In genomic region chr3:16366581-16366980, GRCh38 we compare ENCODE assay signal across 23 cellular contexts.
DNase-seq lines count a peak whose midpoint lies in the region; ATAC-seq lines count a peak whose summit lies in the region.
"Had no signal": no experiment of that assay in that cellular context is flagged by ENCODE, and none has a peak within 500 bp of the region (broad histone marks: within the 10 kb centered on the region; RNA-seq: fewer than 3 reads in every experiment).

No MANE protein-coding gene starts in this region.

- no peak overlapping the region for H3K4me3 Mint-ChIP-seq in stimulated activated naive CD8-positive, alpha-beta T cell treated with anti-CD3 and anti-CD28 coated beads, Interleukin-15, amount 100 ng/mL, for 72 hours
- no peak overlapping the region for H3K4me3 Mint-ChIP-seq in T-helper 17 cell
- H3K4me3 Mint-ChIP-seq: activated CD8-positive, alpha-beta T cell treated with anti-CD3 and anti-CD28 coated beads, Interleukin-2, amount 10 ng/mL, durations not matched to agents 7 days and 5 days; activated T-cell treated with anti-CD3 and anti-CD28 coated beads, Interleukin-2, amount 50 U/mL, for 4 hours; CD8-positive, alpha-beta memory T cell; mesothelial cell of epicardium; T-cell had no signal

- H3K4me1 Mint-ChIP-seq in stimulated activated naive CD8-positive, alpha-beta T cell treated with anti-CD3 and anti-CD28 coated beads, Interleukin-15, amount 100 ng/mL, for 72 hours, result peaks cover 68% of the 10 kb centered on the region
- peaks cover 16% of the 10 kb centered on the region for H3K4me1 Mint-ChIP-seq in T-helper 17 cell

- H3K9me3 Mint-ChIP-seq in stimulated activated naive CD8-positive, alpha-beta T cell treated with anti-CD3 and anti-CD28 coated beads, Interleukin-15, amount 100 ng/mL, for 72 hours, result no peaks in the 10 kb centered on the region
- H3K9me3 Mint-ChIP-seq: activated T-cell treated with anti-CD3 and anti-CD28 coated beads, Interleukin-2, amount 50 U/mL, for 4 hours; CD8-positive, alpha-beta memory T cell; mesothelial cell of epicardium; T-cell had no signal

- H3K36me3 Mint-ChIP-seq in T-helper 17 cell (ENCODE audit: low read depth), result peaks cover 2% of the 10 kb centered on the region
- H3K36me3 Mint-ChIP-seq: mesothelial cell of epicardium had no signal

- H3K27me3 Mint-ChIP-seq in stimulated activated naive CD8-positive, alpha-beta T cell treated with anti-CD3 and anti-CD28 coated beads, Interleukin-15, amount 100 ng/mL, for 72 hours, result no peaks in the 10 kb centered on the region
- no peaks in the 10 kb centered on the region for H3K27me3 Mint-ChIP-seq in T-helper 17 cell
- H3K27me3 Mint-ChIP-seq: CD8-positive, alpha-beta memory T cell; T-cell had no signal

- no peaks in the 10 kb centered on the region for H3K9me3 ChIP-seq in T-helper 17 cell (ENCODE audit: control insufficient read depth, low read length, poor library complexity, severe bottlenecking)
- H3K9me3 ChIP-seq: breast epithelium, neutrophil, testis had no signal

- DNase-seq in stimulated activated naive CD8-positive, alpha-beta T cell treated with anti-CD3 and anti-CD28 coated beads, Interleukin-15, amount 100 ng/mL, for 72 hours, result no peak
- no peak for DNase-seq in stimulated activated naive CD8-positive, alpha-beta T cell treated with anti-CD3 and anti-CD28 coated beads, Interleukin-15, Interleukin-2, amounts not matched to agents 100 U/mL and 50 U/mL, for 24 hours
- DNase-seq in T-helper 17 cell, result no peak
- peak; percentile 54 for DNase-seq in iPS-NIHi7 (ENCODE audit: extremely low spot score)
- no peak for DNase-seq in cerebellum (ENCODE audit: low spot score)
- DNase-seq in activated CD4-positive, alpha-beta T cell treated with anti-CD3 and anti-CD28 coated beads for 1 hour, result no peak
- DNase-seq in NAMALWA (ENCODE audit: low spot score), result no peak
- DNase-seq: activated CD8-positive, alpha-beta T cell treated with anti-CD3 and anti-CD28 coated beads, Interleukin-2, amount 10 ng/mL, durations not matched to agents 7 days and 5 days; activated T-cell treated with anti-CD3 and anti-CD28 coated beads, Interleukin-2, amount 50 U/mL, for 4 hours; CD8-positive, alpha-beta memory T cell; dermis blood vessel endothelial cell; foreskin melanocyte; NCI-H1417 treated with DMSO at 0.1 percent for 48 hours; NCI-H526; OCI-M1; retina; SHP77 treated with DMSO at 0.1 percent for 48 hours; T-cell; testis had no signal

- H3K27ac Mint-ChIP-seq in stimulated activated naive CD8-positive, alpha-beta T cell treated with anti-CD3 and anti-CD28 coated beads, Interleukin-15, amount 100 ng/mL, for 72 hours, result peak overlapping the region; percentile 3 to 84
- H3K27ac Mint-ChIP-seq in T-helper 17 cell, result peak overlapping the region; percentile 91
- H3K27ac Mint-ChIP-seq: mesothelial cell of epicardium had no signal

- no peak for ATAC-seq in stimulated activated naive CD8-positive, alpha-beta T cell treated with anti-CD3 and anti-CD28 coated beads, Interleukin-15, amount 100 ng/mL, for 72 hours
- ATAC-seq in stimulated activated naive CD8-positive, alpha-beta T cell treated with anti-CD3 and anti-CD28 coated beads, Interleukin-15, Interleukin-2, amounts not matched to agents 100 U/mL and 50 U/mL, for 24 hours, result no peak
- ATAC-seq in T-helper 17 cell, result no peak
- no peak for ATAC-seq in GM21529 (IDR thresholded peaks at IDR 0.05; ENCODE audit: unreplicated experiment)
- ATAC-seq: activated CD8-positive, alpha-beta T cell treated with anti-CD3 and anti-CD28 coated beads, Interleukin-2, amount 10 ng/mL, durations not matched to agents 7 days and 5 days; activated T-cell treated with anti-CD3 and anti-CD28 coated beads, Interleukin-2, amount 50 U/mL, for 4 hours; T-cell had no signal
